18 cellular contexts compared by ENCODE assay signal in the genomic region with DNA sequence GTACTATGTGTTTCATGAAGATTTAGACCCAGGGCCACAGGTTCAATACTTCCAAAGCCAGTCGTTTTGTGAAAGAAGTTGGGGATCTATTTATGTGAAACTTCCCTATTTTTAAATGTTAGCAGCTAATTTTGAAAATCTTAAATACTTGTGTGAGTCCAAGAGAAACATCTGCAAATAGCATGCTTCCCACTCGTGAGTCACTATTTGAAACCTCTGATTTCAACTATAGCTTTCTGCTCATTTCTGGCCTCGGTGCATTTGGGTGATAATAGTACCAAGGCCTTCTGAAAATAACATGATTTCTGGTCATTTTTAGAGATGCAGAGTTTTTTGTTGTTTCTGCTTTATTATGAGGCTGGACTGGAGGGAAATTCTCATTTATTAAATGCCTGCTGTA.
DNase-seq lines count a peak whose midpoint lies in the region; ATAC-seq and TF ChIP-seq lines count a peak whose summit lies in the region.
"Had no signal": no experiment of that assay in that cellular context is flagged by ENCODE, and none has a peak within 500 bp of the region (broad histone marks: within the 10 kb centered on the region; RNA-seq: fewer than 3 reads in every experiment).

No MANE protein-coding gene starts in this region.

- peaks cover 0 to 7% (median 0%) of the 10 kb centered on the region in 4 donors for H3K36me3 ChIP-seq in esophagus muscularis mucosa
- H3K36me3 ChIP-seq: neural progenitor cell had no signal

- H3K4me1 ChIP-seq in esophagus muscularis mucosa, result no peaks in the 10 kb centered on the region
- no peaks in the 10 kb centered on the region for H3K4me1 ChIP-seq in foreskin keratinocyte

- H3K27ac ChIP-seq in esophagus muscularis mucosa (replicated peaks in 1 of 4) (no peak overlapping the region), foreskin keratinocyte (no peak overlapping the region)
- H3K27ac ChIP-seq: neural progenitor cell, VCaP had no signal

- intact Hi-C loops in esophagus muscularis mucosa (cut with DNase I), result no loop called here

- WGBS in esophagus muscularis mucosa, result 64% methylated on average over 3 of the region's 3 CpGs

- DNase-seq in AG09309 (ENCODE audit: low read depth), result peak; percentile 21
- DNase-seq in GM04503 (ENCODE audit: low read depth), result peak; percentile 14
- DNase-seq in cardiac fibroblast (ENCODE audit: low read depth in 2 of 2), result peak; percentile 4 to 27
- DNase-seq in iris pigment epithelial cell (ENCODE audit: low read depth), result peak; percentile 48
- DNase-seq in esophagus muscularis mucosa (ENCODE audit: extremely low spot score), result no peak
- DNase-seq in foreskin keratinocyte, result no peak
- DNase-seq in activated CD4-positive, alpha-beta T cell treated with anti-CD3 and anti-CD28 coated beads for 48 hours, result no peak
- DNase-seq: activated CD4-positive, alpha-beta T cell treated with anti-CD3 and anti-CD28 coated beads, Interleukin-2, amount 50 U/mL, for 4 hours; Calu3; H7; left ventricle myocardium superior; NCI-H1417; NCI-H526 treated with DMSO at 0.1 percent for 48 hours; SHP77 treated with DMSO at 0.1 percent for 48 hours; stimulated activated CD4-positive, alpha-beta T cell treated with anti-CD3 and anti-CD28 coated beads, Interleukin-4, amount 100 ng/mL, for 4 hours had no signal

- no peak for ATAC-seq in HG03342 (IDR thresholded peaks at IDR 0.05; ENCODE audit: unreplicated experiment)
- ATAC-seq in foreskin keratinocyte, result no peak
- ATAC-seq: left ventricle myocardium superior had no signal

- no peak for TF ChIP-seq POLR2A in esophagus muscularis mucosa (IDR thresholded peaks at IDR 0.05; ENCODE audit: low read depth)

- no peaks in the 10 kb centered on the region for H3K9me3 ChIP-seq in esophagus muscularis mucosa

- no peak overlapping the region for H3K4me3 ChIP-seq in AG09309 (ENCODE audit: control insufficient read depth, low read depth, low read length)
- no peak overlapping the region for H3K4me3 ChIP-seq in cardiac fibroblast (replicated peaks in 1 of 2; ENCODE audit: low read depth in 2 of 2, low read length in 2 of 2)
- no peak overlapping the region for H3K4me3 ChIP-seq in esophagus muscularis mucosa
- H3K4me3 ChIP-seq: neural progenitor cell had no signal

- TF ChIP-seq CTCF in AG09309 (IDR thresholded peaks at IDR 0.05; ENCODE audit: control insufficient read depth, insufficient read depth, low read depth, low read length, missing control alignments) (no peak), cardiac fibroblast (IDR thresholded peaks at IDR 0.05; ENCODE audit: low read depth, low read length) (no peak), esophagus muscularis mucosa (IDR thresholded peaks at IDR 0.05) (no peak), foreskin keratinocyte (conservative IDR thresholded peaks at IDR 0.05) (no peak)

- H3K27me3 ChIP-seq in esophagus muscularis mucosa, result no peaks in the 10 kb centered on the region
- no peaks in the 10 kb centered on the region for H3K27me3 ChIP-seq in foreskin keratinocyte

- no peak for TF ChIP-seq EP300 in esophagus muscularis mucosa (IDR thresholded peaks at IDR 0.05)

Comparison
In these comparisons a context has a peak if more than half of its experiments do, and no peak if none do; other contexts are left out.
1. DNase-seq: peak in AG09309 (single experiment), GM04503 (single experiment), cardiac fibroblast (2 of 2) and iris pigment epithelial cell (single experiment); none in esophagus muscularis mucosa (single experiment), foreskin keratinocyte (0 of 2) and activated CD4-positive, alpha-beta T cell treated with anti-CD3 and anti-CD28 coated beads for 48 hours (single experiment).